ENCODE assay signal across 30 cellular contexts in the genomic region with DNA sequence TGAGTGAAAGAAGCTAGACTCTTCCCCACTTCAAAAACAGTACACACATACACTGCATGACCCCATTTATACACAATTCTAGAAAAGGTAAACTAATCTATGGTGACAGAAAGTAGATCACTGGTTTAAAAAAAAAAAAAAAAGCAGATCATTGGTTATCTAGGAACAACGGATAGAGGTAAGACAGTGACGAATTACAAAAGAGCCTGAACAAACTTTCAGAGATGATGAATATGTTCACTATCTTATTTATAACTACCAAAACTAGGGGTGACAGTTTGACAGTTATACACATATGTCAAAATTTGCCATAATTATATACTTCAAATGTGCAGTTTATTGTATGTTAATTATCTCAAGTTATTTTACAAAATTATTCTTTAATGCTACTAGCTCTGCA. TPM values are rescaled to one million over a fixed set of nuclear protein-coding genes. Genes with fewer than 3 reads are reported as not detected.
A peak's percentile ranks its signal among the peaks of the same experiment; 100 is the strongest.
DNase-seq lines count a peak whose midpoint lies in the region; ATAC-seq, FAIRE-seq and TF ChIP-seq lines count a peak whose summit lies in the region.
"Had no signal": no experiment of that assay in that cellular context is flagged by ENCODE, and none has a peak within 500 bp of the region (broad histone marks: within the 10 kb centered on the region; RNA-seq: fewer than 3 reads in every experiment).

No MANE protein-coding gene starts in this region.

- H3K4me1 ChIP-seq in K562 (replicated peaks in 1 of 2; ENCODE audit: control insufficient read depth in 2 of 2, insufficient read depth in 2 of 2, low read length in 2 of 2), result no peaks in the 10 kb centered on the region
- H3K4me1 ChIP-seq: BE2C had no signal

- H3K36me3 Mint-ChIP-seq in activated naive CD8-positive, alpha-beta T cell, result no peaks in the 10 kb centered on the region
- H3K36me3 Mint-ChIP-seq in activated naive CD8-positive, alpha-beta T cell treated with anti-CD3 and anti-CD28 coated beads, Interleukin-2, amount 50 U/mL, for 24 hours (ENCODE audit: low read depth), result peaks cover 5% of the 10 kb centered on the region
- peaks cover 5% of the 10 kb centered on the region for H3K36me3 Mint-ChIP-seq in T-cell
- H3K36me3 Mint-ChIP-seq in stimulated activated memory B cell treated with anti-CD40 and anti-IgM and Interleukin-4, amounts not matched to agents 10 μg/mL and 1 μg/mL and 100 μg/mL, for 72 hours, result peaks cover 11% of the 10 kb centered on the region
- H3K36me3 Mint-ChIP-seq: CD4-positive, alpha-beta memory T cell; CD4-positive, CD25-positive, alpha-beta regulatory T cell; CD8-positive, alpha-beta memory T cell had no signal

- peaks cover 77% of the 10 kb centered on the region for H3K4me1 Mint-ChIP-seq in activated naive CD8-positive, alpha-beta T cell (ENCODE audit: low read depth)
- H3K4me1 Mint-ChIP-seq in activated naive CD8-positive, alpha-beta T cell treated with anti-CD3 and anti-CD28 coated beads, Interleukin-2, amount 50 U/mL, for 24 hours, result peaks cover 51% of the 10 kb centered on the region
- H3K4me1 Mint-ChIP-seq in T-cell, result peaks cover 72 to 84% (median 76%) of the 10 kb centered on the region in 3 donors
- peaks cover 79% of the 10 kb centered on the region for H3K4me1 Mint-ChIP-seq in stimulated activated memory B cell treated with anti-CD40 and anti-IgM and Interleukin-4, amounts not matched to agents 10 μg/mL and 1 μg/mL and 100 μg/mL, for 72 hours

- H3K27ac ChIP-seq in K562 (ENCODE audit: extremely low read depth, low read depth, low read length), result no peak overlapping the region
- H3K27ac ChIP-seq: 22Rv1, A549, BLaER1 had no signal

- H4K20me1 ChIP-seq in K562 (replicated peaks; ENCODE audit: control insufficient read depth, insufficient read depth, low read length), result peaks cover 2% of the 10 kb centered on the region; the same call in 1 of the 2 replicates

- H3K4me3 ChIP-seq in K562, result no peak overlapping the region
- H3K4me3 ChIP-seq: A549, BLaER1, GM12878 had no signal

- intact Hi-C loops in K562 (cut with micrococcal nuclease), result no loop called here

- in situ Hi-C loops in K562 (cut with MboI), result no loop called here

- TF ChIP-seq EP300 in K562 (IDR thresholded peaks at IDR 0.05; ENCODE audit: low read length), result no peak

- no peak for ATAC-seq in activated naive CD8-positive, alpha-beta T cell treated with anti-CD3 and anti-CD28 coated beads, Interleukin-2, amount 50 U/mL, for 24 hours
- ATAC-seq in T-cell (replicated peaks in 1 of 4), result no peak
- ATAC-seq in K562, result no peak
- no peak for ATAC-seq in stimulated activated memory B cell treated with anti-CD40 and anti-IgM and Interleukin-4, amounts not matched to agents 10 μg/mL and 1 μg/mL and 100 μg/mL, for 72 hours
- ATAC-seq: GM12878 had no signal

- peak overlapping the region; percentile 30 for H3K27ac Mint-ChIP-seq in activated naive CD8-positive, alpha-beta T cell
- no peak overlapping the region for H3K27ac Mint-ChIP-seq in activated naive CD8-positive, alpha-beta T cell treated with anti-CD3 and anti-CD28 coated beads, Interleukin-2, amount 50 U/mL, for 24 hours
- H3K27ac Mint-ChIP-seq in T-cell, result peak overlapping the region; percentile 24 to 28
- peak overlapping the region; percentile 19 for H3K27ac Mint-ChIP-seq in stimulated activated memory B cell treated with anti-CD40 and anti-IgM and Interleukin-4, amounts not matched to agents 10 μg/mL and 1 μg/mL and 100 μg/mL, for 72 hours

- TF ChIP-seq POLR2A in K562 (conservative IDR thresholded peaks at IDR 0.05), result no peak

- TF ChIP-seq RAD21 in K562 (CRISPR knock-in tag; conservative IDR thresholded peaks at IDR 0.05 in 1 of 2, IDR thresholded peaks at IDR 0.05 in 1 of 2), result no peak

- CTCF ChIA-PET in T-cell (lab: Charles Lee) (no interaction called here), K562 (lab: Yijun Ruan, JAX; ENCODE audit: low intra/inter-chr PET ratio) (interaction anchor here (0.7 kb wide), 1 partner anchor 94 kb away, joined by 3 read pairs; no protein-coding TSS in a partner anchor)

- H2AFZ ChIP-seq in K562 (ENCODE audit: low read depth, low read length), result no peak overlapping the region

- no peaks in the 10 kb centered on the region for H3K9me1 ChIP-seq in K562 (ENCODE audit: control insufficient read depth, insufficient read depth, low read length)

- no peak for DNase-seq in activated naive CD8-positive, alpha-beta T cell treated with anti-CD3 and anti-CD28 coated beads, Interleukin-2, amount 50 U/mL, for 24 hours
- DNase-seq in T-cell (no peak), K562 (ENCODE audit: extremely low read depth in 1 of 4, low spot score in 3 of 4) (no peak), H4 (ENCODE audit: low spot score) (no peak), NK-92 (lab: John Stamatoyannopoulos, UW; ENCODE audit: unreplicated experiment) (no peak)
- no peak for DNase-seq in stimulated activated CD4-positive, alpha-beta T cell treated with anti-CD3 and anti-CD28 coated beads, Interleukin-2, amount 100 ng/mL, for 48 hours
- DNase-seq: AML-193; BE2C; C1 segment of cervical spinal cord; CD4-positive, alpha-beta memory T cell; CD4-positive, CD25-positive, alpha-beta regulatory T cell; CD8-positive, alpha-beta memory T cell; COR-L47; DMS 273 treated with DMSO at 0.1 percent for 48 hours; DMS153; DMS53; DMS79; DND-41; EL; GDM1 had no signal

- no peaks in the 10 kb centered on the region for H3K27me3 Mint-ChIP-seq in activated naive CD8-positive, alpha-beta T cell
- H3K27me3 Mint-ChIP-seq in activated naive CD8-positive, alpha-beta T cell treated with anti-CD3 and anti-CD28 coated beads, Interleukin-2, amount 50 U/mL, for 24 hours, result no peaks in the 10 kb centered on the region
- no peaks in the 10 kb centered on the region for H3K27me3 Mint-ChIP-seq in T-cell
- H3K27me3 Mint-ChIP-seq in stimulated activated memory B cell treated with anti-CD40 and anti-IgM and Interleukin-4, amounts not matched to agents 10 μg/mL and 1 μg/mL and 100 μg/mL, for 72 hours, result no peaks in the 10 kb centered on the region
- H3K27me3 Mint-ChIP-seq: CD4-positive, alpha-beta memory T cell; CD4-positive, CD25-positive, alpha-beta regulatory T cell; CD8-positive, alpha-beta memory T cell had no signal

- POLR2A ChIA-PET in T-cell (lab: Charles Lee), result no interaction called here
- POLR2A ChIA-PET in K562 (lab: Yijun Ruan, JAX), result interaction anchor here (0.6 kb wide), 1 partner anchor 28 kb away, joined by 3 read pairs; no protein-coding TSS in a partner anchor

- H3K9ac ChIP-seq in K562 (ENCODE audit: insufficient read depth in 1 of 2, low read depth in 2 of 2, low read length in 2 of 2), result no peak overlapping the region
- H3K9ac ChIP-seq: BLaER1 had no signal

- no peaks in the 10 kb centered on the region for H3K9me3 ChIP-seq in K562 (replicated peaks; ENCODE audit: control insufficient read depth, insufficient read depth, low read depth, low read length)
- H3K9me3 ChIP-seq: A549, BE2C had no signal

- no peak for FAIRE-seq in K562 (lab: Jason Lieb, UNC)
- FAIRE-seq: A549, GM12878, GM12892, GM18507 had no signal

- peaks cover 37% of the 10 kb centered on the region for H3K79me2 ChIP-seq in K562 (ENCODE audit: control insufficient read depth, insufficient read depth, low read length)

- no peaks in the 10 kb centered on the region for H3K27me3 ChIP-seq in K562 (ENCODE audit: control insufficient read depth in 2 of 2, insufficient read depth in 2 of 2, low read length in 2 of 2)
- H3K27me3 ChIP-seq: BE2C, BLaER1 had no signal

- WGBS in K562 (ENCODE audit: insufficient coverage, low coverage, missing lambda C conversion rate), result 11% methylated on average over 2 of the region's 2 CpGs

- no peak overlapping the region for H3K4me3 Mint-ChIP-seq in activated naive CD8-positive, alpha-beta T cell
- H3K4me3 Mint-ChIP-seq in activated naive CD8-positive, alpha-beta T cell treated with anti-CD3 and anti-CD28 coated beads, Interleukin-2, amount 50 U/mL, for 24 hours, result no peak overlapping the region
- no peak overlapping the region for H3K4me3 Mint-ChIP-seq in T-cell
- no peak overlapping the region for H3K4me3 Mint-ChIP-seq in stimulated activated memory B cell treated with anti-CD40 and anti-IgM and Interleukin-4, amounts not matched to agents 10 μg/mL and 1 μg/mL and 100 μg/mL, for 72 hours
- H3K4me3 Mint-ChIP-seq: CD14-positive monocyte had no signal

- H3K9me3 Mint-ChIP-seq in activated naive CD8-positive, alpha-beta T cell (ENCODE audit: low read depth), result no peaks in the 10 kb centered on the region
- H3K9me3 Mint-ChIP-seq in activated naive CD8-positive, alpha-beta T cell treated with anti-CD3 and anti-CD28 coated beads, Interleukin-2, amount 50 U/mL, for 24 hours, result no peaks in the 10 kb centered on the region
- H3K9me3 Mint-ChIP-seq in T-cell, result no peaks in the 10 kb centered on the region
- no peaks in the 10 kb centered on the region for H3K9me3 Mint-ChIP-seq in stimulated activated memory B cell treated with anti-CD40 and anti-IgM and Interleukin-4, amounts not matched to agents 10 μg/mL and 1 μg/mL and 100 μg/mL, for 72 hours
- H3K9me3 Mint-ChIP-seq: CD14-positive monocyte; CD4-positive, alpha-beta memory T cell; CD4-positive, CD25-positive, alpha-beta regulatory T cell; CD8-positive, alpha-beta memory T cell had no signal

- no peak overlapping the region for H3K4me2 ChIP-seq in K562 (ENCODE audit: insufficient read depth, low read length)
- H3K4me2 ChIP-seq: A549, BLaER1 had no signal

- no TSS peak for BruUV-seq in K562 (replicated peaks; lab: Mats Ljungman, UMichigan)

- no peaks in the 10 kb centered on the region for H3K36me3 ChIP-seq in K562 (ENCODE audit: control insufficient read depth, insufficient read depth, low read length)
- H3K36me3 ChIP-seq: BE2C had no signal

- TF ChIP-seq CTCF in K562 (IDR thresholded peaks at IDR 0.05 in 2 of 3, conservative IDR thresholded peaks at IDR 0.05 in 1 of 3; ENCODE audit: insufficient read depth in 2 of 3, low read depth in 1 of 3, low read length in 3 of 3), result no peak

RNA-seq across cellular contexts. Expression of a gene that starts 27.5 kb away (rescaled TPM):
- total RNA-seq in T-cell (10 to 100 TPM; 81.6 to 89.1 (median 83.2) TPM), K562 (2014; rRNA removed) (7.1 and 12.1 TPM in 2 replicates), K562 (2014; rRNA removed; fragmentation: Illumina TruSeq; extraction: Trizol) (9.0 and 10.0 TPM in 2 replicates), K562 (2015; rRNA removed; fragmentation: Illumina TruSeq; extraction: Trizol) (8.3 TPM in 2 replicates), K562 (2021) (14.2 and 15.5 TPM in 2 replicates)
- 11.9 and 21.7 TPM in 2 replicates for total RNA-seq in K562 (2011; cell fraction: chromatin; rRNA removed; ENCODE audit: low replicate concordance)
- 4.2 and 6.8 TPM in 2 replicates for total RNA-seq in K562 (2011; cell fraction: nucleolus; rRNA removed)
- total RNA-seq in K562 (2011; cell fraction: nucleoplasm; rRNA removed), result 7.3 and 14.1 TPM in 2 replicates
- polyA plus RNA-seq in K562 (2011; rRNA removed) (5.4 and 5.7 TPM in 2 replicates), K562 (2014; fragmentation: Illumina TruSeq; extraction: Trizol) (5.0 and 5.3 TPM in 2 replicates), K562 (2014; fragmentation: Nextera tagmentation; extraction: Ambion mirVana) (1 to 10 TPM; 1.2 to 2.6 TPM), K562 (2014; rRNA removed) (4.8 and 4.9 TPM in 2 replicates)
- polyA plus RNA-seq in K562 (2011; cell fraction: cytosol; rRNA removed), result 1.9 and 2.8 TPM in 2 replicates
- polyA plus RNA-seq in K562 (2011; cell fraction: nucleus; rRNA removed), result 11.4 and 11.5 TPM in 2 replicates
- 3.4 and 3.5 TPM in 2 replicates for polyA plus RNA-seq in K562 (2012)
- 15.4 and 22.1 TPM in 2 replicates for polyA minus RNA-seq in K562 (2011; rRNA and poly(A)+ RNA removed)
- polyA minus RNA-seq in K562 (2011; cell fraction: cytosol; rRNA and poly(A)+ RNA removed), result 8.7 and 10.0 TPM in 2 replicates
- 8.6 and 14.6 TPM in 2 replicates for polyA minus RNA-seq in K562 (2011; cell fraction: nucleus; rRNA and poly(A)+ RNA removed)
- 15.5 and 17.4 TPM in 2 replicates for total RNA-seq in H4 (2014; rRNA removed; shearing (Covaris generic))

RNA-seq across cellular contexts. Expression of a gene that starts 58.0 kb away (rescaled TPM):
- under 1 TPM in 3 of 5 donors, not detected in 2; 0.20 to 0.76 (median 0.49) TPM for total RNA-seq in T-cell
- total RNA-seq in K562 (2011; cell fraction: chromatin; rRNA removed; ENCODE audit: low replicate concordance), result not detected in 2 replicates
- total RNA-seq in K562 (2011; cell fraction: nucleolus; rRNA removed), result not detected in 2 replicates
- not detected in 2 replicates for total RNA-seq in K562 (2011; cell fraction: nucleoplasm; rRNA removed)
- total RNA-seq in K562 (2014; rRNA removed), result not detected in 2 replicates
- not detected in 2 replicates for total RNA-seq in K562 (2014; rRNA removed; fragmentation: Illumina TruSeq; extraction: Trizol)
- not detected in 2 replicates for total RNA-seq in K562 (2015; rRNA removed; fragmentation: Illumina TruSeq; extraction: Trizol)
- total RNA-seq in K562 (2021), result not detected in 2 replicates
- not detected in 2 replicates for polyA plus RNA-seq in K562 (2011; rRNA removed)
- not detected in 2 replicates for polyA plus RNA-seq in K562 (2011; cell fraction: cytosol; rRNA removed)
- polyA plus RNA-seq in K562 (2011; cell fraction: nucleus; rRNA removed), result not detected in 2 replicates
- 0.14 and 0.25 TPM in 2 replicates for polyA plus RNA-seq in K562 (2012)
- polyA plus RNA-seq in K562 (2014; fragmentation: Illumina TruSeq; extraction: Trizol), result not detected in 2 replicates
- polyA plus RNA-seq in K562 (2014; fragmentation: Nextera tagmentation; extraction: Ambion mirVana), result not detected
- not detected in 2 replicates for polyA plus RNA-seq in K562 (2014; rRNA removed)
- polyA minus RNA-seq in K562 (2011; rRNA and poly(A)+ RNA removed), result not detected in 2 replicates
- polyA minus RNA-seq in K562 (2011; cell fraction: cytosol; rRNA and poly(A)+ RNA removed), result not detected in 2 replicates
- polyA minus RNA-seq in K562 (2011; cell fraction: nucleus; rRNA and poly(A)+ RNA removed), result not detected in 2 replicates
- total RNA-seq in H4 (2014; rRNA removed; shearing (Covaris generic)), result 1.3 and 2.6 TPM in 2 replicates
- total RNA-seq: CD4-positive, alpha-beta memory T cell; CD4-positive, CD25-positive, alpha-beta regulatory T cell; Daoy; GM12878 had no signal
- polyA plus RNA-seq: CD14-positive monocyte; CD4-positive, alpha-beta memory T cell; CD8-positive, alpha-beta memory T cell; GM12878 had no signal
